In the genomic region with DNA sequence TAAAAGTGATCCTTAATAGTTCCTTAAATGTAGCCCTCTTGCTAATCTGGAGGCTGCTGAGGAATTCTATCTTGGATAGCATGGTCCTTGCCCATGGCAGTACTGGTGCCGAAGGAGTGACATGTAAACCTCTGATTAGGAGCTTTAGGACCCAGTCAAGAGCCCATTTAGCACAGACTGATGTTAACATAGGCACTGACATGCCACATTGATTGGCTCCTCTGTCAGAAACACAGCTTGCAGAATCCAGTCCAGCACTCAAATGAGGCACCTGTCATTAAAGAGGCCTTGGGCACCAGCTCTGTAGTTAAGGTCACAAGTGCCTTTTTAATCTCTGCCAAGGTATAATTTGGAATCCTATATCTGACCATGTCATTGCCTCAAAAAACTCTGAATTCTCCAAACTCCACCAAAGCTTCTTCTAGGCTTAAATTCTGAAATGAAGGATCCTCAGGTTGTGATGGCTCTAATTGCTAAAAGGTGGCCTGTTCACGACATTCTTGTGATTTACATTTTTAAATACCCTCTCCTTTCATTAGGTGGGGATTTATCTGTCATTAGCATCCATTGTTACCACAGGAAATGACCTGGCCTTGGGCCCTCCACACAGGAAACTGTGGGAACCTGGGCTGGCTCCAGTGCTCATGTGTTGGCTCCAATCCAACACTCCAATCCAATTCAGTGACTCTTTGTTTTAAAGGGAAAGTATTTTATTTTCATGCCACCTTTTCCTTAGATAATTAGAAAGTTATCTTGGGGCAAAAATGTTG, we compare ENCODE assay signal across 9 cellular contexts. TPM values are rescaled to one million over a fixed set of nuclear protein-coding genes. Genes with fewer than 3 reads are reported as not detected.
DNase-seq lines count a peak whose midpoint lies in the region; ATAC-seq and TF ChIP-seq lines count a peak whose summit lies in the region.
"Had no signal": no experiment of that assay in that cellular context is flagged by ENCODE, and none has a peak within 500 bp of the region (broad histone marks: within the 10 kb centered on the region; RNA-seq: fewer than 3 reads in every experiment).

No MANE protein-coding gene starts in this region.

- POLR2A ChIA-PET in WTC11 (lab: Charles Lee): no interaction called here

- H3K9me2 ChIP-seq in hepatocyte (replicated peaks; ENCODE audit: insufficient read depth): no peaks in the 10 kb centered on the region

- no peak overlapping the region for H3K4me2 ChIP-seq in hepatocyte

- H3K27ac ChIP-seq in left lung (peak overlapping the region in 1 of 2 donors; percentile 88), hepatocyte (no peak overlapping the region)

- peaks cover 8% of the 10 kb centered on the region for H3K36me3 Mint-ChIP-seq in WTC11

- no peak overlapping the region for H3K4me3 ChIP-seq in left lung
- H3K4me3 ChIP-seq in hepatocyte: no peak overlapping the region

- H3K27ac Mint-ChIP-seq in WTC11: peak overlapping the region; percentile 88

- CTCF ChIA-PET in WTC11 (lab: Charles Lee): interaction anchor here (0.7 to 1.7 kb wide), 2 partner anchors 36 to 239 kb away, joined by 3 to 12 read pairs; no protein-coding TSS in a partner anchor

- WGBS in hepatocyte (ENCODE audit: low lambda C conversion rate, missing lambda C conversion rate): 52% methylated on average over 2 of the region's 2 CpGs

- DNase-seq in Daoy (ENCODE audit: low read depth): peak; percentile 89
- DNase-seq in NCI-H1417 (lab: John Stamatoyannopoulos, UW): peak; percentile 11 to 92 (median 77)
- DNase-seq in WTC11 (ENCODE audit: low spot score): peak; percentile 29
- DNase-seq in left lung: no peak
- no peak for DNase-seq in hepatocyte (ENCODE audit: low spot score)
- DNase-seq: stimulated activated CD4-positive, alpha-beta T cell treated with anti-CD3 and anti-CD28 coated beads, Interleukin-15, amount 100 ng/mL, for 24 hours had no signal

- H3K27me3 ChIP-seq in left lung (no peaks in the 10 kb centered on the region), hepatocyte (no peaks in the 10 kb centered on the region)

- intact Hi-C loops in left lung (cut with DNase I): no loop called here

- no peaks in the 10 kb centered on the region for H3K27me3 Mint-ChIP-seq in WTC11 (ENCODE audit: low read depth)

- H3K36me3 ChIP-seq in left lung: no peaks in the 10 kb centered on the region
- no peaks in the 10 kb centered on the region for H3K36me3 ChIP-seq in hepatocyte (replicated peaks; ENCODE audit: insufficient read depth, low read depth)

- TF ChIP-seq CTCF in WTC11 (IDR thresholded peaks at IDR 0.05): no peak
- no peak for TF ChIP-seq CTCF in left lung (IDR thresholded peaks at IDR 0.05)
- no peak for TF ChIP-seq CTCF in hepatocyte (IDR thresholded peaks at IDR 0.05; ENCODE audit: poor library complexity)

- H2AFZ ChIP-seq in hepatocyte: no peak overlapping the region

- H3K4me1 ChIP-seq in left lung (peaks cover 3 to 52% of the 10 kb centered on the region in 2 donors), hepatocyte (ENCODE audit: insufficient read depth) (no peaks in the 10 kb centered on the region)

- no peaks in the 10 kb centered on the region for H3K79me2 ChIP-seq in hepatocyte

- H3K4me3 Mint-ChIP-seq in WTC11: peak overlapping the region; percentile 20; the same call in 1 of the 2 replicates

- H3K4me1 Mint-ChIP-seq in WTC11: peaks cover 53% of the 10 kb centered on the region

- ATAC-seq in WTC11: peak; percentile 77
- peak; percentile 44 for ATAC-seq in left lung
- ATAC-seq in GM19395 (IDR thresholded peaks at IDR 0.05; ENCODE audit: unreplicated experiment): no peak
- no peak for ATAC-seq in GM18873 (IDR thresholded peaks at IDR 0.05; ENCODE audit: low FRiP score, unreplicated experiment)
- ATAC-seq in GM19351 (IDR thresholded peaks at IDR 0.05; ENCODE audit: unreplicated experiment): no peak

- no peaks in the 10 kb centered on the region for H4K20me1 ChIP-seq in hepatocyte (ENCODE audit: insufficient read depth, poor library complexity, severe bottlenecking)

- H3K9me3 Mint-ChIP-seq in WTC11: peaks cover 10% of the 10 kb centered on the region

- no peaks in the 10 kb centered on the region for H3K9me3 ChIP-seq in left lung
- no peaks in the 10 kb centered on the region for H3K9me3 ChIP-seq in hepatocyte (ENCODE audit: low read depth)

TF ChIP-seq in WTC11, 78 proteins besides CTCF, POLR2A, EP300 and RAD21 (continues in another document):
- TF ChIP-seq ZNF263 (CRISPR knock-in tag; IDR thresholded peaks at IDR 0.05; ENCODE audit: low read depth) (no peak), MYBL2 (CRISPR knock-in tag; IDR thresholded peaks at IDR 0.05) (no peak), PRRX2 (CRISPR knock-in tag; IDR thresholded peaks at IDR 0.05) (no peak), ZNF416 (CRISPR knock-in tag; IDR thresholded peaks at IDR 0.05) (no peak)
- TF ChIP-seq, protein P1, sequence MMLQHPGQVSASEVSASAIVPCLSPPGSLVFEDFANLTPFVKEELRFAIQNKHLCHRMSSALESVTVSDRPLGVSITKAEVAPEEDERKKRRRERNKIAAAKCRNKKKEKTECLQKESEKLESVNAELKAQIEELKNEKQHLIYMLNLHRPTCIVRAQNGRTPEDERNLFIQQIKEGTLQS (CRISPR knock-in tag; conservative IDR thresholded peaks at IDR 0.05): no peak
- TF ChIP-seq, protein P2, sequence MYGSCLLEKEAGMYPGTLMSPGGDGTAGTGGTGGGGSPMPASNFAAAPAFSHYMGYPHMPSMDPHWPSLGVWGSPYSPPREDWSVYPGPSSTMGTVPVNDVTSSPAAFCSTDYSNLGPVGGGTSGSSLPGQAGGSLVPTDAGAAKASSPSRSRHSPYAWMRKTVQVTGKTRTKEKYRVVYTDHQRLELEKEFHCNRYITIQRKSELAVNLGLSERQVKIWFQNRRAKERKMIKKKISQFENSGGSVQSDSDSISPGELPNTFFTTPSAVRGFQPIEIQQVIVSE (CRISPR knock-in tag; IDR thresholded peaks at IDR 0.05; ENCODE audit: borderline replicate concordance): no peak
- TF ChIP-seq, protein P3, sequence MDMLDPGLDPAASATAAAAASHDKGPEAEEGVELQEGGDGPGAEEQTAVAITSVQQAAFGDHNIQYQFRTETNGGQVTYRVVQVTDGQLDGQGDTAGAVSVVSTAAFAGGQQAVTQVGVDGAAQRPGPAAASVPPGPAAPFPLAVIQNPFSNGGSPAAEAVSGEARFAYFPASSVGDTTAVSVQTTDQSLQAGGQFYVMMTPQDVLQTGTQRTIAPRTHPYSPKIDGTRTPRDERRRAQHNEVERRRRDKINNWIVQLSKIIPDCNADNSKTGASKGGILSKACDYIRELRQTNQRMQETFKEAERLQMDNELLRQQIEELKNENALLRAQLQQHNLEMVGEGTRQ (CRISPR knock-in tag; IDR thresholded peaks at IDR 0.05): no peak
- TF ChIP-seq, protein P4, sequence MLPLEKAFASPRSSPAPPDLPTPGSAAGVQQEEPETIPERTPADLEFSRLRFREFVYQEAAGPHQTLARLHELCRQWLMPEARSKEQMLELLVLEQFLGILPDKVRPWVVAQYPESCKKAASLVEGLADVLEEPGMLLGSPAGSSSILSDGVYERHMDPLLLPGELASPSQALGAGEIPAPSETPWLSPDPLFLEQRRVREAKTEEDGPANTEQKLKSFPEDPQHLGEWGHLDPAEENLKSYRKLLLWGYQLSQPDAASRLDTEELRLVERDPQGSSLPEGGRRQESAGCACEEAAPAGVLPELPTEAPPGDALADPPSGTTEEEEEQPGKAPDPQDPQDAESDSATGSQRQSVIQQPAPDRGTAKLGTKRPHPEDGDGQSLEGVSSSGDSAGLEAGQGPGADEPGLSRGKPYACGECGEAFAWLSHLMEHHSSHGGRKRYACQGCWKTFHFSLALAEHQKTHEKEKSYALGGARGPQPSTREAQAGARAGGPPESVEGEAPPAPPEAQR (CRISPR knock-in tag; IDR thresholded peaks at IDR 0.05): no peak
- TF ChIP-seq, protein P5, sequence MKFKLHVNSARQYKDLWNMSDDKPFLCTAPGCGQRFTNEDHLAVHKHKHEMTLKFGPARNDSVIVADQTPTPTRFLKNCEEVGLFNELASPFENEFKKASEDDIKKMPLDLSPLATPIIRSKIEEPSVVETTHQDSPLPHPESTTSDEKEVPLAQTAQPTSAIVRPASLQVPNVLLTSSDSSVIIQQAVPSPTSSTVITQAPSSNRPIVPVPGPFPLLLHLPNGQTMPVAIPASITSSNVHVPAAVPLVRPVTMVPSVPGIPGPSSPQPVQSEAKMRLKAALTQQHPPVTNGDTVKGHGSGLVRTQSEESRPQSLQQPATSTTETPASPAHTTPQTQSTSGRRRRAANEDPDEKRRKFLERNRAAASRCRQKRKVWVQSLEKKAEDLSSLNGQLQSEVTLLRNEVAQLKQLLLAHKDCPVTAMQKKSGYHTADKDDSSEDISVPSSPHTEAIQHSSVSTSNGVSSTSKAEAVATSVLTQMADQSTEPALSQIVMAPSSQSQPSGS (CRISPR knock-in tag; IDR thresholded peaks at IDR 0.05; ENCODE audit: borderline replicate concordance, low read depth): no peak
- TF ChIP-seq, protein P6, sequence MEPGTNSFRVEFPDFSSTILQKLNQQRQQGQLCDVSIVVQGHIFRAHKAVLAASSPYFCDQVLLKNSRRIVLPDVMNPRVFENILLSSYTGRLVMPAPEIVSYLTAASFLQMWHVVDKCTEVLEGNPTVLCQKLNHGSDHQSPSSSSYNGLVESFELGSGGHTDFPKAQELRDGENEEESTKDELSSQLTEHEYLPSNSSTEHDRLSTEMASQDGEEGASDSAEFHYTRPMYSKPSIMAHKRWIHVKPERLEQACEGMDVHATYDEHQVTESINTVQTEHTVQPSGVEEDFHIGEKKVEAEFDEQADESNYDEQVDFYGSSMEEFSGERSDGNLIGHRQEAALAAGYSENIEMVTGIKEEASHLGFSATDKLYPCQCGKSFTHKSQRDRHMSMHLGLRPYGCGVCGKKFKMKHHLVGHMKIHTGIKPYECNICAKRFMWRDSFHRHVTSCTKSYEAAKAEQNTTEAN (CRISPR knock-in tag; IDR thresholded peaks at IDR 0.05): no peak

RNA-seq across cellular contexts. Expression of a gene that starts 57.3 kb away (rescaled TPM):
- total RNA-seq in Daoy (2014; rRNA removed; shearing (Covaris generic)): 185 and 230 TPM in 2 replicates
- 129 to 136 TPM (median 133 TPM) in 3 replicates for total RNA-seq in WTC11 (2021)
- 10 to 100 TPM; 88.1 to 94.6 TPM for total RNA-seq in left lung
- total RNA-seq in hepatocyte: 176 and 188 TPM in 2 replicates
- polyA plus RNA-seq in hepatocyte: 212 and 222 TPM in 2 replicates

Comparison
In these comparisons a context has a peak if more than half of its experiments do, and no peak if none do; other contexts are left out.
1. DNase-seq: peak in Daoy (single experiment), NCI-H1417 (3 of 3) and WTC11 (single experiment); none in left lung (0 of 2) and hepatocyte (single experiment).
2. ATAC-seq: peak in WTC11 (single experiment) and left lung (single experiment); none in GM19395 (single experiment), GM18873 (single experiment) and GM19351 (single experiment).